In the genomic region with DNA sequence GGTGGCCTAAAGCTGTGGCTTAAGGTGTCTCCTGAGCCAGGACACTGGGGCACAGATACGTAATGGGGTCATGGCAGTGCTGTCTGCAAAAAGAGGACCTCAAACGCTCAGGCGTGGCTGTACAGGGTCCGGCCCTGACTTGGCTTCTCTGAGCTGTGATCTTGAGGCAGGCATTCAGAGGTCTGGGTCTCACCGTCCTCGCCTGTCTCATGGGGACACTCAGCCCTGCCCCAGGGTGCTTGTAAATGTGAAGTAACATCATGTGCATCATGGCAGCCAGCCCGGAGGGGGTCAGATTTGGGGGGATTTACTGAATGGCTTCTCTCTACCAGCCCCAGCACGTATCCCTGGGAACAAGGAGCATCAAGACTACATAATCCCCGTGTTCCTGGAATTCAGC, we compare ENCODE assay signal across 28 cellular contexts. TPM values are rescaled to one million over a fixed set of nuclear protein-coding genes. Genes with fewer than 3 reads are reported as not detected.
"Had no signal": no experiment of that assay in that cellular context is flagged by ENCODE, and none has a peak within 500 bp of the region (broad histone marks: within the 10 kb centered on the region; RNA-seq: fewer than 3 reads in every experiment).

No MANE protein-coding gene starts in this region.

- ATAC-seq: heart left ventricle; left lung; lower lobe of right lung; natural killer cell; stimulated activated naive CD8-positive, alpha-beta T cell treated with anti-CD3 and anti-CD28 coated beads, Interleukin-15, Interleukin-2, amounts not matched to agents 100 U/mL and 50 U/mL, for 24 hours; WTC11 had no signal

- H3K9me3 ChIP-seq: left lung, lower lobe of right lung, right lobe of liver, vagina had no signal

- H3K27me3 ChIP-seq: brain microvascular endothelial cell, left lung, neural progenitor cell, right lobe of liver, vagina had no signal

- H2AFZ ChIP-seq: neural progenitor cell had no signal

- H3K4me1 ChIP-seq: heart left ventricle, left lung, lower lobe of right lung, right lobe of liver, vagina had no signal

- H3K27ac ChIP-seq: brain microvascular endothelial cell, heart left ventricle, left lung, lower lobe of right lung, neural progenitor cell, right lobe of liver, vagina had no signal

- H3K4me3 ChIP-seq: heart left ventricle, left lung, lower lobe of right lung, neural progenitor cell, right lobe of liver, vagina had no signal

- H3K36me3 ChIP-seq: brain microvascular endothelial cell, heart left ventricle, left lung, lower lobe of right lung, neural progenitor cell, right lobe of liver, vagina had no signal

- DNase-seq: activated CD4-positive, alpha-beta memory T cell treated with anti-CD3 and anti-CD28 coated beads, Interleukin-2, amount 10 ng/mL, durations not matched to agents 7 days and 5 days; activated CD4-positive, alpha-beta T cell treated with anti-CD3 and anti-CD28 coated beads for 1 hour; activated CD4-positive, alpha-beta T cell treated with anti-CD3 and anti-CD28 coated beads, Interleukin-2, amount 10 ng/mL, durations not matched to agents 7 days and 5 days; activated gamma-delta T cell treated with Interleukin-2 at 50 U/mL for 16 hours; activated naive CD4-positive, alpha-beta T cell treated with anti-CD3 and anti-CD28 coated beads, Interleukin-2, amount 50 U/mL, for 16 hours; amniotic stem cell; brain microvascular endothelial cell; cortex of kidney; foreskin fibroblast; heart left ventricle; hypothalamus; lower lobe of right lung; mesenchymal stem cell; natural killer cell; stimulated activated CD4-positive, alpha-beta T cell treated with anti-CD3 and anti-CD28 coated beads, Interleukin-12 subunit alpha, Interleukin-12 subunit beta, amount 100 ng/mL, for 4 hours; stimulated activated CD4-positive, alpha-beta T cell treated with anti-CD3 and anti-CD28 coated beads, Interleukin-4, amount 100 ng/mL, for 1 hour; stimulated activated naive CD8-positive, alpha-beta T cell treated with anti-CD3 and anti-CD28 coated beads, Interleukin-15, Interleukin-2, amounts not matched to agents 100 U/mL and 50 U/mL, for 24 hours; T-helper 2 cell had no signal

- H3K4me2 ChIP-seq: neural progenitor cell had no signal

RNA-seq across cellular contexts. Expression of gene DIO3, which starts 28.8 kb away (rescaled TPM):
- total RNA-seq: activated CD4-positive, alpha-beta memory T cell treated with anti-CD3 and anti-CD28 coated beads, Interleukin-2, amount 10 ng/mL, durations not matched to agents 7 days and 5 days; activated CD4-positive, alpha-beta T cell treated with anti-CD3 and anti-CD28 coated beads, Interleukin-2, amount 10 ng/mL, durations not matched to agents 7 days and 5 days; activated T-helper 1 cell treated with anti-CD3 and anti-CD28 coated beads, Interleukin-12 subunit alpha, Interleukin-12 subunit beta, Interleukin-2, Interleukin-4 antibody, amounts not matched to agents 30 ng/mL and 10 ng/mL and 1 ng/mL, durations not matched to agents 14 hours and 24 hours and 36 hours; cardiac septum; endothelial cell of umbilical vein; mononuclear cell; natural killer cell; renal cortical epithelial cell had no signal
